ENCODE assay signal across 1 cellular context in genomic region chr1:109910123-109910962, GRCh38.
TF ChIP-seq lines count a peak whose summit lies in the region.

TSS of gene CSF1 (plus strand) at chr1:109910849. CDS start at chr1:109911024, 175 bp downstream.

TF ChIP-seq in GM12878, 131 proteins besides CTCF, POLR2A, EP300 and RAD21 (continued from another document and continues in another):
- TF ChIP-seq, protein P1, sequence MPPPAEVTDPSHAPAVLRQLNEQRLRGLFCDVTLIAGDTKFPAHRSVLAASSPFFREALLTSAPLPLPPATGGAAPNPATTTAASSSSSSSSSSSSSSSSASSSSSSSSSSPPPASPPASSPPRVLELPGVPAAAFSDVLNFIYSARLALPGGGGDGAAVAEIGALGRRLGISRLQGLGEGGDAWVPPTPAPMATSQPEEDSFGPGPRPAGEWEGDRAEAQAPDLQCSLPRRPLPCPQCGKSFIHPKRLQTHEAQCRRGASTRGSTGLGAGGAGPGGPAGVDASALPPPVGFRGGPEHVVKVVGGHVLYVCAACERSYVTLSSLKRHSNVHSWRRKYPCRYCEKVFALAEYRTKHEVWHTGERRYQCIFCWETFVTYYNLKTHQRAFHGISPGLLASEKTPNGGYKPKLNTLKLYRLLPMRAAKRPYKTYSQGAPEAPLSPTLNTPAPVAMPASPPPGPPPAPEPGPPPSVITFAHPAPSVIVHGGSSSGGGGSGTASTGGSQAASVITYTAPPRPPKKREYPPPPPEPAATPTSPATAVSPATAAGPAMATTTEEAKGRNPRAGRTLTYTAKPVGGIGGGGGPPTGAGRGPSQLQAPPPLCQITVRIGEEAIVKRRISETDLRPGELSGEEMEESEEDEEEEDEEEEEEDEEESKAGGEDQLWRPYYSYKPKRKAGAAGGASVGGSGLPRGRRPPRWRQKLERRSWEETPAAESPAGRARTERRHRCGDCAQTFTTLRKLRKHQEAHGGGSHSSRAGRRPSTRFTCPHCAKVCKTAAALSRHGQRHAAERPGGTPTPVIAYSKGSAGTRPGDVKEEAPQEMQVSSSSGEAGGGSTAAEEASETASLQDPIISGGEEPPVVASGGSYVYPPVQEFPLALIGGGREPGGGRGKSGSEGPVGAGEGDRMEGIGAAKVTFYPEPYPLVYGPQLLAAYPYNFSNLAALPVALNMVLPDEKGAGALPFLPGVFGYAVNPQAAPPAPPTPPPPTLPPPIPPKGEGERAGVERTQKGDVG (CRISPR knock-in tag; IDR thresholded peaks at IDR 0.05), result no peak
- no peak for TF ChIP-seq SREBF2 (IDR thresholded peaks at IDR 0.05; ENCODE audit: low read length)
- TF ChIP-seq PAX8 (IDR thresholded peaks at IDR 0.05), result no peak
- no peak for TF ChIP-seq PRDM15 (CRISPR knock-in tag; IDR thresholded peaks at IDR 0.05)
- TF ChIP-seq RAD51 (IDR thresholded peaks at IDR 0.05), result no peak
- TF ChIP-seq ZNF687 (IDR thresholded peaks at IDR 0.05), result no peak
- no peak for TF ChIP-seq ZSCAN29 (IDR thresholded peaks at IDR 0.05)
- no peak for TF ChIP-seq SUZ12 (IDR thresholded peaks at IDR 0.05; ENCODE audit: unreplicated experiment)
- TF ChIP-seq, protein P2, sequence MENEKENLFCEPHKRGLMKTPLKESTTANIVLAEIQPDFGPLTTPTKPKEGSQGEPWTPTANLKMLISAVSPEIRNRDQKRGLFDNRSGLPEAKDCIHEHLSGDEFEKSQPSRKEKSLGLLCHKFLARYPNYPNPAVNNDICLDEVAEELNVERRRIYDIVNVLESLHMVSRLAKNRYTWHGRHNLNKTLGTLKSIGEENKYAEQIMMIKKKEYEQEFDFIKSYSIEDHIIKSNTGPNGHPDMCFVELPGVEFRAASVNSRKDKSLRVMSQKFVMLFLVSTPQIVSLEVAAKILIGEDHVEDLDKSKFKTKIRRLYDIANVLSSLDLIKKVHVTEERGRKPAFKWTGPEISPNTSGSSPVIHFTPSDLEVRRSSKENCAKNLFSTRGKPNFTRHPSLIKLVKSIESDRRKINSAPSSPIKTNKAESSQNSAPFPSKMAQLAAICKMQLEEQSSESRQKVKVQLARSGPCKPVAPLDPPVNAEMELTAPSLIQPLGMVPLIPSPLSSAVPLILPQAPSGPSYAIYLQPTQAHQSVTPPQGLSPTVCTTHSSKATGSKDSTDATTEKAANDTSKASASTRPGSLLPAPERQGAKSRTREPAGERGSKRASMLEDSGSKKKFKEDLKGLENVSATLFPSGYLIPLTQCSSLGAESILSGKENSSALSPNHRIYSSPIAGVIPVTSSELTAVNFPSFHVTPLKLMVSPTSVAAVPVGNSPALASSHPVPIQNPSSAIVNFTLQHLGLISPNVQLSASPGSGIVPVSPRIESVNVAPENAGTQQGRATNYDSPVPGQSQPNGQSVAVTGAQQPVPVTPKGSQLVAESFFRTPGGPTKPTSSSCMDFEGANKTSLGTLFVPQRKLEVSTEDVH (IDR thresholded peaks at IDR 0.05; ENCODE audit: low read depth, partially characterized antibody), result no peak
- TF ChIP-seq, protein P3, sequence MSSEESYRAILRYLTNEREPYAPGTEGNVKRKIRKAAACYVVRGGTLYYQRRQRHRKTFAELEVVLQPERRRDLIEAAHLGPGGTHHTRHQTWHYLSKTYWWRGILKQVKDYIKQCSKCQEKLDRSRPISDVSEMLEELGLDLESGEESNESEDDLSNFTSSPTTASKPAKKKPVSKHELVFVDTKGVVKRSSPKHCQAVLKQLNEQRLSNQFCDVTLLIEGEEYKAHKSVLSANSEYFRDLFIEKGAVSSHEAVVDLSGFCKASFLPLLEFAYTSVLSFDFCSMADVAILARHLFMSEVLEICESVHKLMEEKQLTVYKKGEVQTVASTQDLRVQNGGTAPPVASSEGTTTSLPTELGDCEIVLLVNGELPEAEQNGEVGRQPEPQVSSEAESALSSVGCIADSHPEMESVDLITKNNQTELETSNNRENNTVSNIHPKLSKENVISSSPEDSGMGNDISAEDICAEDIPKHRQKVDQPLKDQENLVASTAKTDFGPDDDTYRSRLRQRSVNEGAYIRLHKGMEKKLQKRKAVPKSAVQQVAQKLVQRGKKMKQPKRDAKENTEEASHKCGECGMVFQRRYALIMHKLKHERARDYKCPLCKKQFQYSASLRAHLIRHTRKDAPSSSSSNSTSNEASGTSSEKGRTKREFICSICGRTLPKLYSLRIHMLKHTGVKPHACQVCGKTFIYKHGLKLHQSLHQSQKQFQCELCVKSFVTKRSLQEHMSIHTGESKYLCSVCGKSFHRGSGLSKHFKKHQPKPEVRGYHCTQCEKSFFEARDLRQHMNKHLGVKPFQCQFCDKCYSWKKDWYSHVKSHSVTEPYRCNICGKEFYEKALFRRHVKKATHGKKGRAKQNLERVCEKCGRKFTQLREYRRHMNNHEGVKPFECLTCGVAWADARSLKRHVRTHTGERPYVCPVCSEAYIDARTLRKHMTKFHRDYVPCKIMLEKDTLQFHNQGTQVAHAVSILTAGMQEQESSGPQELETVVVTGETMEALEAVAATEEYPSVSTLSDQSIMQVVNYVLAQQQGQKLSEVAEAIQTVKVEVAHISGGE (CRISPR knock-in tag; IDR thresholded peaks at IDR 0.05), result no peak
- TF ChIP-seq WRNIP1 (IDR thresholded peaks at IDR 0.05; ENCODE audit: borderline replicate concordance, low read depth, low read length), result no peak
- no peak; the same call in 1 of the 2 replicates for TF ChIP-seq SMC3 (IDR thresholded peaks at IDR 0.05; ENCODE audit: borderline replicate concordance, low read length)
- no peak for TF ChIP-seq CBX5 (IDR thresholded peaks at IDR 0.05; ENCODE audit: low read depth)
- no peak for TF ChIP-seq NR2F1 (conservative IDR thresholded peaks at IDR 0.05)
- no peak for TF ChIP-seq BACH1 (IDR thresholded peaks at IDR 0.05; ENCODE audit: borderline replicate concordance)
- no peak for TF ChIP-seq ZNF274 (IDR thresholded peaks at IDR 0.05; ENCODE audit: insufficient read depth, insufficient read length)
- no peak for TF ChIP-seq PKNOX1 (IDR thresholded peaks at IDR 0.05)
- no peak for TF ChIP-seq CHD4 (IDR thresholded peaks at IDR 0.05)
- peak; percentile 67 for TF ChIP-seq EED (IDR thresholded peaks at IDR 0.05; ENCODE audit: low read depth)
- no peak for TF ChIP-seq MTA3 (IDR thresholded peaks at IDR 0.05; ENCODE audit: borderline replicate concordance, low read length)
- TF ChIP-seq CREM (IDR thresholded peaks at IDR 0.05; ENCODE audit: low read depth), result no peak
- no peak; the same call in 1 of the 2 replicates for TF ChIP-seq CBFB (IDR thresholded peaks at IDR 0.05; ENCODE audit: low read depth)
- TF ChIP-seq, protein P4, sequence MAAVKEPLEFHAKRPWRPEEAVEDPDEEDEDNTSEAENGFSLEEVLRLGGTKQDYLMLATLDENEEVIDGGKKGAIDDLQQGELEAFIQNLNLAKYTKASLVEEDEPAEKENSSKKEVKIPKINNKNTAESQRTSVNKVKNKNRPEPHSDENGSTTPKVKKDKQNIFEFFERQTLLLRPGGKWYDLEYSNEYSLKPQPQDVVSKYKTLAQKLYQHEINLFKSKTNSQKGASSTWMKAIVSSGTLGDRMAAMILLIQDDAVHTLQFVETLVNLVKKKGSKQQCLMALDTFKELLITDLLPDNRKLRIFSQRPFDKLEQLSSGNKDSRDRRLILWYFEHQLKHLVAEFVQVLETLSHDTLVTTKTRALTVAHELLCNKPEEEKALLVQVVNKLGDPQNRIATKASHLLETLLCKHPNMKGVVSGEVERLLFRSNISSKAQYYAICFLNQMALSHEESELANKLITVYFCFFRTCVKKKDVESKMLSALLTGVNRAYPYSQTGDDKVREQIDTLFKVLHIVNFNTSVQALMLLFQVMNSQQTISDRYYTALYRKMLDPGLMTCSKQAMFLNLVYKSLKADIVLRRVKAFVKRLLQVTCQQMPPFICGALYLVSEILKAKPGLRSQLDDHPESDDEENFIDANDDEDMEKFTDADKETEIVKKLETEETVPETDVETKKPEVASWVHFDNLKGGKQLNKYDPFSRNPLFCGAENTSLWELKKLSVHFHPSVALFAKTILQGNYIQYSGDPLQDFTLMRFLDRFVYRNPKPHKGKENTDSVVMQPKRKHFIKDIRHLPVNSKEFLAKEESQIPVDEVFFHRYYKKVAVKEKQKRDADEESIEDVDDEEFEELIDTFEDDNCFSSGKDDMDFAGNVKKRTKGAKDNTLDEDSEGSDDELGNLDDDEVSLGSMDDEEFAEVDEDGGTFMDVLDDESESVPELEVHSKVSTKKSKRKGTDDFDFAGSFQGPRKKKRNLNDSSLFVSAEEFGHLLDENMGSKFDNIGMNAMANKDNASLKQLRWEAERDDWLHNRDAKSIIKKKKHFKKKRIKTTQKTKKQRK (IDR thresholded peaks at IDR 0.05; ENCODE audit: low read depth, low read length), result no peak
- TF ChIP-seq BHLHE40 (IDR thresholded peaks at IDR 0.05; ENCODE audit: borderline replicate concordance in 1 of 2, low read depth in 2 of 2, low read length in 1 of 2), result 0 out of 4 replicates have a peak, but pooled peaks have one; percentile 6 to 23
- TF ChIP-seq LARP7 (IDR thresholded peaks at IDR 0.05), result no peak; the same call in 1 of the 2 replicates
- TF ChIP-seq SKIL (IDR thresholded peaks at IDR 0.05; ENCODE audit: low read depth, poor library complexity, severe bottlenecking), result peak; percentile 49
- TF ChIP-seq CHD1 (IDR thresholded peaks at IDR 0.05; ENCODE audit: low read depth, low read length), result no peak
